Comparison of ENCODE assay signal across 2 cellular contexts in genomic region chr11:62545437-62546243, GRCh38.
TF ChIP-seq lines count a peak whose summit lies in the region.

No MANE protein-coding gene starts in this region.

TF ChIP-seq in endothelial cell of umbilical vein, 7 proteins besides CTCF, POLR2A, EP300 and RAD21:
- TF ChIP-seq, protein P1, sequence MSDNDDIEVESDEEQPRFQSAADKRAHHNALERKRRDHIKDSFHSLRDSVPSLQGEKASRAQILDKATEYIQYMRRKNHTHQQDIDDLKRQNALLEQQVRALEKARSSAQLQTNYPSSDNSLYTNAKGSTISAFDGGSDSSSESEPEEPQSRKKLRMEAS (IDR thresholded peaks at IDR 0.05; ENCODE audit: insufficient read depth, insufficient read length): no peak
- TF ChIP-seq POLR2AphosphoS5 (IDR thresholded peaks at IDR 0.05; ENCODE audit: insufficient read depth, low read depth, low read length): peak; percentile 68
- no peak for TF ChIP-seq JUN (IDR thresholded peaks at IDR 0.05; ENCODE audit: borderline replicate concordance, insufficient read depth, insufficient read length, low read depth)
- TF ChIP-seq EZH2 (IDR thresholded peaks at IDR 0.05; ENCODE audit: borderline replicate concordance, low read depth, low read length, severe bottlenecking): no peak
- TF ChIP-seq FOS (IDR thresholded peaks at IDR 0.05; ENCODE audit: borderline replicate concordance, insufficient read depth, low read length): peak; percentile 53

TF ChIP-seq in GM12891, 5 proteins besides CTCF, POLR2A, EP300 and RAD21:
- no peak for TF ChIP-seq TAF1 (IDR thresholded peaks at IDR 0.05; ENCODE audit: low read depth, low read length)
